Comparison of ENCODE assay signal across 8 cellular contexts in the genomic region with DNA sequence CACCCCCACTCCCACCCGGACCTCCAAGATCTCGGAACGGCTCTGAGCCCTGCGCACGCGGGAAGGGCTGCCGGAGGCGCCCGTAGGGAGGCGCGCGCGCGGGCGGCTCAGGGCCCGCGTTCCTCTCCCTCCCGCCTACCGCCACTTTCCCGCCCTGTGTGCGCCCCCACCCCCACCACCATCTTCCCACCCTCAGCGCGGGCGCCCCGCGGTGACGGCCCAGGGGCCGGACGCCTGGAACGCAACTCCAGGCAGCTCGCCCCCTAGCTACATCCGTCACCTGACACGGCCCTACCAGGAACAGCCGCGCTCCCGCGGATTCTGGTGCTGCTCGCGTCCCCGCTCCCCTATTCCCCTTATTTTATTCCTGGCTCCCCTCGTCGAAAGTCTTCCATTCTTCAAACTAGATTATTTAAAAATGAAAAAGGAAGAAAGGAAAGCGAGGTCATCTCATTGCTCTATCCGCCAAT. TPM values are rescaled to one million over a fixed set of nuclear protein-coding genes. Genes with fewer than 3 reads are reported as not detected.
DNase-seq lines count a peak whose midpoint lies in the region; ATAC-seq and TF ChIP-seq lines count a peak whose summit lies in the region.

TSS of gene CDKN2B-AS1 (plus strand) at position 266 of the 470 bp plus-strand sequence.

- H3K9ac ChIP-seq in mucosa of rectum (ENCODE audit: low read depth in 1 of 2, low read length in 2 of 2): peak within 1 kb of the TSS; percentile 75 to 86

- under 1% methylated on average over 44 of the region's 44 CpGs for WGBS in urinary bladder

- peak; percentile 58 for ATAC-seq in GM18511 (IDR thresholded peaks at IDR 0.05; ENCODE audit: unreplicated experiment)
- peak; percentile 48 for ATAC-seq in HG02943 (IDR thresholded peaks at IDR 0.05; ENCODE audit: low read depth, unreplicated experiment)

- H3K4me3 ChIP-seq in WERI-Rb-1 (ENCODE audit: low read depth, low read length) (peak within 1 kb of the TSS; percentile 90), epithelial cell of esophagus (ENCODE audit: low read length) (peak within 1 kb of the TSS; percentile 74), mucosa of rectum (ENCODE audit: low read length in 2 of 2) (peak within 1 kb of the TSS; percentile 89 to 90), urinary bladder (ENCODE audit: low read depth, low read length) (peak within 1 kb of the TSS; percentile 87)

- TF ChIP-seq CTCF in WERI-Rb-1 (IDR thresholded peaks at IDR 0.05; ENCODE audit: low read depth, low read length): peak; percentile 37; the same call in 1 of the 2 replicates
- no peak for TF ChIP-seq CTCF in epithelial cell of esophagus (IDR thresholded peaks at IDR 0.05; ENCODE audit: insufficient read depth, low read depth, low read length, missing control alignments)

- H3K4me1 ChIP-seq in mucosa of rectum (ENCODE audit: control insufficient read depth in 2 of 2, insufficient read depth in 2 of 2, low read length in 2 of 2) (peaks cover 13 to 15% of the 10 kb centered on the region in 2 donors), urinary bladder (ENCODE audit: insufficient read depth) (no peaks in the 10 kb centered on the region)

- H3K36me3 ChIP-seq in WERI-Rb-1 (peaks cover 9% of the 10 kb centered on the region), mucosa of rectum (ENCODE audit: control insufficient read depth in 2 of 2, insufficient read depth in 2 of 2, low read length in 2 of 2) (no peaks in the 10 kb centered on the region), urinary bladder (ENCODE audit: insufficient read depth) (no peaks in the 10 kb centered on the region)

- DNase-seq in AG08396 (ENCODE audit: low spot score) (peak; percentile 70), NCI-H1930 (lab: John Stamatoyannopoulos, UW) (peak; percentile 91 to 93), WERI-Rb-1 (peak; percentile 85), epithelial cell of esophagus (ENCODE audit: low read depth) (peak; percentile 69)

- H3K27ac ChIP-seq in WERI-Rb-1: peak within 1 kb of the TSS; percentile 87
- peak within 1 kb of the TSS; percentile 87 to 90 for H3K27ac ChIP-seq in mucosa of rectum (ENCODE audit: low read depth in 2 of 2, low read length in 2 of 2)
- peak within 1 kb of the TSS; percentile 85 for H3K27ac ChIP-seq in urinary bladder (ENCODE audit: low read depth)

- H3K27me3 ChIP-seq in WERI-Rb-1 (ENCODE audit: insufficient read depth, low read depth, severe bottlenecking) (peaks cover 3% of the 10 kb centered on the region), mucosa of rectum (ENCODE audit: control insufficient read depth in 2 of 2, insufficient read depth in 2 of 2, low read length in 2 of 2) (peaks cover 13 to 17% of the 10 kb centered on the region in 2 donors)

- H3K9me3 ChIP-seq in WERI-Rb-1 (ENCODE audit: severe bottlenecking) (no peaks in the 10 kb centered on the region), mucosa of rectum (ENCODE audit: control insufficient read depth in 2 of 2, low read length in 2 of 2) (no peaks in the 10 kb centered on the region)

RNA-seq across cellular contexts. Expression of gene CDKN2B-AS1, which starts in this region (rescaled TPM):
- 2.2 TPM for total RNA-seq in urinary bladder
- 0.22 TPM for polyA plus RNA-seq in urinary bladder

Comparison
In these comparisons a context has a peak if more than half of its experiments do, and no peak if none do; other contexts are left out.
1. Peak in every context shown above with its lines: DNase-seq, ATAC-seq, H3K4me3 ChIP-seq and H3K27ac ChIP-seq.